8 cellular contexts compared by ENCODE assay signal in genomic region chr15:51750942-51751686, GRCh38. TPM values are rescaled to one million over a fixed set of nuclear protein-coding genes. Genes with fewer than 3 reads are reported as not detected.
DNase-seq lines count a peak whose midpoint lies in the region; ATAC-seq and TF ChIP-seq lines count a peak whose summit lies in the region.

Gene TMOD2, plus strand, starts transcription at chr15:51751597. Its CDS starts 14,845 bp downstream, at chr15:51766442.

- H3K9me3 ChIP-seq in upper lobe of right lung, result no peaks in the 10 kb centered on the region

- TF ChIP-seq CTCF in fibroblast of villous mesenchyme (IDR thresholded peaks at IDR 0.05; ENCODE audit: insufficient read depth, low read depth, low read length) (no peak), nephron (IDR thresholded peaks at IDR 0.05; ENCODE audit: unreplicated experiment in 3 of 3) (no peak), upper lobe of right lung (IDR thresholded peaks at IDR 0.05) (no peak)

- H3K36me3 Mint-ChIP-seq in nephron (ENCODE audit: low read depth), result no peaks in the 10 kb centered on the region

- H3K27ac Mint-ChIP-seq in nephron, result no peak within 1 kb of the TSS

- no peak within 1 kb of the TSS for H3K27ac ChIP-seq in upper lobe of right lung

- H3K9me3 Mint-ChIP-seq in nephron, result no peaks in the 10 kb centered on the region

- H3K4me1 Mint-ChIP-seq in nephron, result peaks cover 5% of the 10 kb centered on the region

- H3K4me3 ChIP-seq in fibroblast of villous mesenchyme (ENCODE audit: low read depth, low read length) (peak within 1 kb of the TSS; percentile 55), upper lobe of right lung (peak within 1 kb of the TSS; percentile 68)

- H3K27me3 Mint-ChIP-seq in nephron (ENCODE audit: low read depth), result peaks cover 87% of the 10 kb centered on the region

- ATAC-seq in HG02870 (IDR thresholded peaks at IDR 0.05; ENCODE audit: unreplicated experiment), result peak; percentile 69
- peak; percentile 93 for ATAC-seq in upper lobe of right lung

- peak; percentile 18 to 46 for DNase-seq in SHP77 (lab: John Stamatoyannopoulos, UW)
- DNase-seq in SHP77 treated with DMSO at 0.1 percent for 48 hours (lab: John Stamatoyannopoulos, UW), result no peak
- peak; percentile 93 for DNase-seq in NCI-H69 (lab: John Stamatoyannopoulos, UW)
- peak; percentile 32 for DNase-seq in activated T-helper 9 cell treated with anti-CD3 and anti-CD28 coated beads, Interleukin-2, amount 50 U/mL, for 16 hours (ENCODE audit: low read depth)
- DNase-seq in fibroblast of villous mesenchyme (ENCODE audit: low read depth), result peak; percentile 25
- peak; percentile 83 for DNase-seq in upper lobe of right lung

- intact Hi-C loops in upper lobe of right lung (cut with DNase I), result no loop called here

- no peaks in the 10 kb centered on the region for H3K36me3 ChIP-seq in upper lobe of right lung

- no peaks in the 10 kb centered on the region for H3K27me3 ChIP-seq in upper lobe of right lung

- peaks cover 12% of the 10 kb centered on the region for H3K4me1 ChIP-seq in upper lobe of right lung

- H3K4me3 Mint-ChIP-seq in nephron, result peak within 1 kb of the TSS; percentile 91 to 95 (median 94)

RNA-seq across cellular contexts. Expression of gene TMOD2, which starts in this region (rescaled TPM):
- total RNA-seq in fibroblast of villous mesenchyme (5.2 and 7.3 TPM in 2 replicates), upper lobe of right lung (16.1 TPM)
